14 cellular contexts compared by ENCODE assay signal in genomic region chr12:6775775-6776174, GRCh38. TPM values are rescaled to one million over a fixed set of nuclear protein-coding genes. Genes with fewer than 3 reads are reported as not detected.
DNase-seq lines count a peak whose midpoint lies in the region; ATAC-seq, FAIRE-seq and TF ChIP-seq lines count a peak whose summit lies in the region.
"Had no signal": no experiment of that assay in that cellular context is flagged by ENCODE, and none has a peak within 500 bp of the region (broad histone marks: within the 10 kb centered on the region; RNA-seq: fewer than 3 reads in every experiment).

No MANE protein-coding gene starts in this region.

- no peaks in the 10 kb centered on the region for H3K9me3 Mint-ChIP-seq in activated CD4-positive, alpha-beta memory T cell treated with anti-CD3 and anti-CD28 coated beads for 36 hours

- H3K4me3 Mint-ChIP-seq in activated CD4-positive, alpha-beta memory T cell treated with anti-CD3 and anti-CD28 coated beads for 36 hours: peak overlapping the region; percentile 80

- TF ChIP-seq EP300 in HepG2 (IDR thresholded peaks at IDR 0.05; ENCODE audit: low read depth in 2 of 2, low read length in 2 of 2): peak in 1 of 2 experiments; percentile 88; a peak in 2 of 4 replicates
- peak; percentile 16; the same call in 1 of the 2 replicates for TF ChIP-seq EP300 in HepG2 (CRISPR knock-in tag; IDR thresholded peaks at IDR 0.05; ENCODE audit: borderline replicate concordance)

- TF ChIP-seq CTCF in HepG2 (CRISPR knock-in tag; IDR thresholded peaks at IDR 0.05): peak; percentile 24; the same call in 1 of the 2 replicates

- intact Hi-C loops in activated CD4-positive, alpha-beta memory T cell treated with anti-CD3 and anti-CD28 coated beads for 36 hours (cut with micrococcal nuclease): loop anchor here (2.0 kb wide), 1 partner anchor 15 kb away; no protein-coding TSS in a partner anchor
- intact Hi-C loops in HepG2 (cut with micrococcal nuclease; ENCODE audit: unreplicated experiment): no loop called here

- 0 out of 5 replicates have a peak, but pooled peaks cover 0 to 4% of the 10 kb centered on the region in 2 experiments for H3K36me3 ChIP-seq in HepG2 (replicated peaks in 1 of 2; ENCODE audit: control insufficient read depth in 1 of 2, insufficient read depth in 2 of 2, low read length in 2 of 2)

- peaks cover 3% of the 10 kb centered on the region for H3K27me3 Mint-ChIP-seq in activated CD4-positive, alpha-beta memory T cell treated with anti-CD3 and anti-CD28 coated beads for 36 hours

- DNase-seq in NCI-H1417 (lab: John Stamatoyannopoulos, UW): peak in 2 of 3 experiments; percentile 8 to 41
- DNase-seq in NCI-H1417 treated with DMSO at 0.1 percent for 48 hours (lab: John Stamatoyannopoulos, UW): no peak
- peak; percentile 59 for DNase-seq in DMS53 (lab: John Stamatoyannopoulos, UW)
- DNase-seq in activated CD4-positive, alpha-beta memory T cell treated with anti-CD3 and anti-CD28 coated beads for 36 hours: no peak
- peak; percentile 60 for DNase-seq in HepG2 (ENCODE audit: low spot score)
- DNase-seq in caudate nucleus (lab: John Stamatoyannopoulos, UW): no peak
- no peak for DNase-seq in NCI-H1092 (lab: John Stamatoyannopoulos, UW)
- DNase-seq: 8988T; activated CD4-positive, CD25-positive, alpha-beta regulatory T cell; amygdala; NK-92 treated with Interleukin-12 subunit alpha and Interleukin-12 subunit beta, amount 100 ng/mL, for 24 hours; small intestine had no signal

- peaks cover 52% of the 10 kb centered on the region for H3K36me3 Mint-ChIP-seq in activated CD4-positive, alpha-beta memory T cell treated with anti-CD3 and anti-CD28 coated beads for 36 hours

- H3K79me2 ChIP-seq in HepG2 (ENCODE audit: insufficient read depth, low read length): no peaks in the 10 kb centered on the region

- TF ChIP-seq POLR2A in HepG2 (IDR thresholded peaks at IDR 0.05; ENCODE audit: insufficient read depth in 1 of 2, low read depth in 2 of 2, low read length in 2 of 2): no peak

- WGBS in HepG2 (ENCODE audit: low lambda C conversion rate): under 1% methylated on average over 8 of the region's 8 CpGs

- no peaks in the 10 kb centered on the region for H4K20me1 ChIP-seq in HepG2 (ENCODE audit: insufficient read depth, low read length)

- H3K4me3 ChIP-seq in HepG2 (replicated peaks in 1 of 3; ENCODE audit: insufficient read depth in 1 of 3, low read depth in 2 of 3, low read length in 3 of 3): peak overlapping the region in 1 of 3 experiments; percentile 35; a peak in 2 of 6 replicates

- no peaks in the 10 kb centered on the region; a peak in 1 of 5 replicates for H3K27me3 ChIP-seq in HepG2 (ENCODE audit: control insufficient read depth in 1 of 2, insufficient read depth in 2 of 2, low read length in 2 of 2)

- ATAC-seq in HepG2 (peak; percentile 2; the same call in 1 of the 3 replicates), GM19455 (IDR thresholded peaks at IDR 0.05; ENCODE audit: unreplicated experiment) (no peak)

- H3K27ac Mint-ChIP-seq in activated CD4-positive, alpha-beta memory T cell treated with anti-CD3 and anti-CD28 coated beads for 36 hours: peak overlapping the region; percentile 80

- no peak overlapping the region for H3K9ac ChIP-seq in HepG2 (ENCODE audit: insufficient read depth, low read depth, low read length)
- H3K9ac ChIP-seq: KMS-11 had no signal

- no TSS peak for BruUV-seq in HepG2 (replicated peaks; lab: Mats Ljungman, UMichigan)

- TF ChIP-seq RAD21 in HepG2 (CRISPR knock-in tag; IDR thresholded peaks at IDR 0.05): no peak

- H3K4me1 ChIP-seq in HepG2 (ENCODE audit: insufficient read depth, low read length): peaks cover 93% of the 10 kb centered on the region

- POLR2A ChIA-PET in activated CD4-positive, alpha-beta memory T cell treated with anti-CD3 and anti-CD28 coated beads for 36 hours (lab: Charles Lee): interaction anchor here (1.4 kb wide), 1 partner anchor 22 kb away, joined by 5 read pairs; the partner anchor contains the start of gene MLF2
- POLR2A ChIA-PET in HepG2 (lab: Yijun Ruan, JAX): interaction anchor here (0.5 to 5.5 kb wide), 3 partner anchors 9 to 52 kb away, joined by 3 to 59 read pairs (median 17); partner anchors contain the start of genes COPS7A, MLF2 and PTMS

- H3K4me1 Mint-ChIP-seq in activated CD4-positive, alpha-beta memory T cell treated with anti-CD3 and anti-CD28 coated beads for 36 hours (ENCODE audit: low read depth): peaks cover 78% of the 10 kb centered on the region

- in situ Hi-C loops in HepG2 (cut with HindIII; ENCODE audit: extremely low pct_ligation_motif_present, low pct_unique_long_range_greater_than_20kb): no loop called here

- peak overlapping the region; percentile 52 for H3K4me2 ChIP-seq in HepG2 (ENCODE audit: low read depth, low read length)
- H3K4me2 ChIP-seq: KMS-11 had no signal

- FAIRE-seq in HepG2 (lab: Jason Lieb, UNC): peak; percentile 85
- FAIRE-seq: small intestine had no signal

- no peaks in the 10 kb centered on the region for H3K9me3 ChIP-seq in HepG2 (ENCODE audit: low read length)

- H3K27ac ChIP-seq in HepG2 (ENCODE audit: extremely low read length, insufficient read depth, low read length): no peak overlapping the region
- H3K27ac ChIP-seq in caudate nucleus (ENCODE audit: low read depth, low read length): no peak overlapping the region
- H3K27ac ChIP-seq: KMS-11 had no signal

- no peak overlapping the region for H2AFZ ChIP-seq in HepG2 (ENCODE audit: low read length)

- CTCF ChIA-PET in activated CD4-positive, alpha-beta memory T cell treated with anti-CD3 and anti-CD28 coated beads for 36 hours (lab: Charles Lee): interaction anchor here (2.4 to 5.2 kb wide), 3 partner anchors 9 to 22 kb away, joined by 6 to 51 read pairs (median 19); partner anchors contain the start of genes MLF2 and PTMS
- CTCF ChIA-PET in HepG2 (lab: Yijun Ruan, JAX; ENCODE audit: low intra/inter-chr PET ratio, low total read pairs): no interaction called here

RNA-seq across cellular contexts. Expression of gene LAG3, which starts 3.5 kb away (rescaled TPM):
- 100 to 1,000 TPM; 169 to 172 TPM for total RNA-seq in activated CD4-positive, alpha-beta memory T cell treated with anti-CD3 and anti-CD28 coated beads for 36 hours
- total RNA-seq in HepG2 (2016; rRNA removed; fragmentation: Illumina TruSeq; extraction: Trizol): 0.11 TPM in 1 of 2 replicates, not detected in the other
- not detected in 2 replicates for total RNA-seq in HepG2 (2016; cell fraction: cytosol; rRNA removed; fragmentation: Illumina TruSeq; extraction: Trizol; ENCODE audit: low read depth)
- total RNA-seq in HepG2 (2016; cell fraction: insoluble cytoplasmic fraction; rRNA removed; fragmentation: Illumina TruSeq; extraction: Trizol): 0.11 TPM in 1 of 2 replicates, not detected in the other
- total RNA-seq in HepG2 (2016; cell fraction: membrane; rRNA removed; fragmentation: Illumina TruSeq; extraction: Trizol): 0.07 TPM in 1 of 2 replicates, not detected in the other
- 0.31 TPM in 1 of 2 replicates, not detected in the other for total RNA-seq in HepG2 (2016; cell fraction: nucleus; rRNA removed; fragmentation: Illumina TruSeq; extraction: Trizol)
- polyA plus RNA-seq in HepG2 (2011; rRNA removed): 0.26 and 0.51 TPM in 2 replicates
- polyA plus RNA-seq in HepG2 (2011; cell fraction: cytosol; rRNA removed): 0.08 and 0.15 TPM in 2 replicates
- 3.5 and 3.6 TPM in 2 replicates for polyA plus RNA-seq in HepG2 (2011; cell fraction: nucleus; rRNA removed)
- 0.95 and 1.0 TPM in 2 replicates for polyA plus RNA-seq in HepG2 (2012)
- polyA plus RNA-seq in HepG2 (2016; cell fraction: cytosol; fragmentation: Illumina TruSeq; extraction: Trizol; ENCODE audit: low read depth): not detected in 2 replicates
- not detected in 2 replicates for polyA plus RNA-seq in HepG2 (2016; cell fraction: insoluble cytoplasmic fraction; fragmentation: Illumina TruSeq; extraction: Trizol; ENCODE audit: low read depth)
- 0.11 TPM in 1 of 2 replicates, not detected in the other for polyA plus RNA-seq in HepG2 (2016; cell fraction: membrane; fragmentation: Illumina TruSeq; extraction: Trizol; ENCODE audit: low read depth)
- 1.3 and 2.2 TPM in 2 replicates for polyA plus RNA-seq in HepG2 (2016; cell fraction: nucleus; fragmentation: Illumina TruSeq; extraction: Trizol; ENCODE audit: insufficient read depth, low read depth)
- 0.08 and 0.54 TPM in 2 replicates for polyA minus RNA-seq in HepG2 (2011; rRNA and poly(A)+ RNA removed; ENCODE audit: low replicate concordance)
- not detected in 2 replicates for polyA minus RNA-seq in HepG2 (2011; cell fraction: cytosol; rRNA and poly(A)+ RNA removed)
- polyA minus RNA-seq in HepG2 (2011; cell fraction: nucleus; rRNA and poly(A)+ RNA removed): 0.90 and 2.0 TPM in 2 replicates

RNA-seq across cellular contexts. Expression of gene PTMS, which starts 9.6 kb away (rescaled TPM):
- 100 to 1,000 TPM; 104 to 109 TPM for total RNA-seq in activated CD4-positive, alpha-beta memory T cell treated with anti-CD3 and anti-CD28 coated beads for 36 hours
- total RNA-seq in HepG2 (2016; rRNA removed; fragmentation: Illumina TruSeq; extraction: Trizol): 40.5 and 42.1 TPM in 2 replicates
- 20.4 and 25.8 TPM in 2 replicates for total RNA-seq in HepG2 (2016; cell fraction: cytosol; rRNA removed; fragmentation: Illumina TruSeq; extraction: Trizol; ENCODE audit: low read depth)
- total RNA-seq in HepG2 (2016; cell fraction: insoluble cytoplasmic fraction; rRNA removed; fragmentation: Illumina TruSeq; extraction: Trizol): 34.7 and 40.6 TPM in 2 replicates
- 33.5 and 39.4 TPM in 2 replicates for total RNA-seq in HepG2 (2016; cell fraction: membrane; rRNA removed; fragmentation: Illumina TruSeq; extraction: Trizol)
- 24.6 and 26.7 TPM in 2 replicates for total RNA-seq in HepG2 (2016; cell fraction: nucleus; rRNA removed; fragmentation: Illumina TruSeq; extraction: Trizol)
- 79.1 and 82.4 TPM in 2 replicates for polyA plus RNA-seq in HepG2 (2011; rRNA removed)
- 82.7 and 86.9 TPM in 2 replicates for polyA plus RNA-seq in HepG2 (2011; cell fraction: cytosol; rRNA removed)
- 107 and 116 TPM in 2 replicates for polyA plus RNA-seq in HepG2 (2011; cell fraction: nucleus; rRNA removed)
- 128 and 237 TPM in 2 replicates for polyA plus RNA-seq in HepG2 (2012)
- polyA plus RNA-seq in HepG2 (2016; cell fraction: cytosol; fragmentation: Illumina TruSeq; extraction: Trizol; ENCODE audit: low read depth): 96.6 and 97.7 TPM in 2 replicates
- 162 and 207 TPM in 2 replicates for polyA plus RNA-seq in HepG2 (2016; cell fraction: insoluble cytoplasmic fraction; fragmentation: Illumina TruSeq; extraction: Trizol; ENCODE audit: low read depth)
- polyA plus RNA-seq in HepG2 (2016; cell fraction: membrane; fragmentation: Illumina TruSeq; extraction: Trizol; ENCODE audit: low read depth): 140 and 143 TPM in 2 replicates
- polyA plus RNA-seq in HepG2 (2016; cell fraction: nucleus; fragmentation: Illumina TruSeq; extraction: Trizol; ENCODE audit: insufficient read depth, low read depth): 169 and 175 TPM in 2 replicates
- polyA minus RNA-seq in HepG2 (2011; rRNA and poly(A)+ RNA removed; ENCODE audit: low replicate concordance): 46.9 and 158 TPM in 2 replicates
- polyA minus RNA-seq in HepG2 (2011; cell fraction: cytosol; rRNA and poly(A)+ RNA removed): 19.3 and 21.6 TPM in 2 replicates
- polyA minus RNA-seq in HepG2 (2011; cell fraction: nucleus; rRNA and poly(A)+ RNA removed): 8.1 and 13.0 TPM in 2 replicates

RNA-seq across cellular contexts. Expression of gene CD4, which starts 13.6 kb away (rescaled TPM):
- total RNA-seq in activated CD4-positive, alpha-beta memory T cell treated with anti-CD3 and anti-CD28 coated beads for 36 hours: 100 to 1,000 TPM; 290 to 300 TPM
- 0.07 and 0.27 TPM in 2 replicates for total RNA-seq in HepG2 (2016; rRNA removed; fragmentation: Illumina TruSeq; extraction: Trizol)
- total RNA-seq in HepG2 (2016; cell fraction: cytosol; rRNA removed; fragmentation: Illumina TruSeq; extraction: Trizol; ENCODE audit: low read depth): not detected in 2 replicates
- 0.15 TPM in 1 of 2 replicates, not detected in the other for total RNA-seq in HepG2 (2016; cell fraction: insoluble cytoplasmic fraction; rRNA removed; fragmentation: Illumina TruSeq; extraction: Trizol)
- total RNA-seq in HepG2 (2016; cell fraction: membrane; rRNA removed; fragmentation: Illumina TruSeq; extraction: Trizol): 0.10 TPM in 1 of 2 replicates, not detected in the other
- total RNA-seq in HepG2 (2016; cell fraction: nucleus; rRNA removed; fragmentation: Illumina TruSeq; extraction: Trizol): 0.28 and 0.41 TPM in 2 replicates
- polyA plus RNA-seq in HepG2 (2011; rRNA removed): 0.68 and 0.95 TPM in 2 replicates
- 0.54 and 0.87 TPM in 2 replicates for polyA plus RNA-seq in HepG2 (2011; cell fraction: cytosol; rRNA removed)
- 0.55 and 0.64 TPM in 2 replicates for polyA plus RNA-seq in HepG2 (2011; cell fraction: nucleus; rRNA removed)
- polyA plus RNA-seq in HepG2 (2012): 1.5 and 2.7 TPM in 2 replicates
- polyA plus RNA-seq in HepG2 (2016; cell fraction: cytosol; fragmentation: Illumina TruSeq; extraction: Trizol; ENCODE audit: low read depth): 0.06 and 0.14 TPM in 2 replicates
- 0.16 and 0.24 TPM in 2 replicates for polyA plus RNA-seq in HepG2 (2016; cell fraction: insoluble cytoplasmic fraction; fragmentation: Illumina TruSeq; extraction: Trizol; ENCODE audit: low read depth)
- polyA plus RNA-seq in HepG2 (2016; cell fraction: membrane; fragmentation: Illumina TruSeq; extraction: Trizol; ENCODE audit: low read depth): not detected in 2 replicates
- polyA plus RNA-seq in HepG2 (2016; cell fraction: nucleus; fragmentation: Illumina TruSeq; extraction: Trizol; ENCODE audit: insufficient read depth, low read depth): 0.52 and 0.68 TPM in 2 replicates
- 2.6 TPM in 1 of 2 replicates, not detected in the other for polyA minus RNA-seq in HepG2 (2011; rRNA and poly(A)+ RNA removed; ENCODE audit: low replicate concordance)
- 0.20 and 0.70 TPM in 2 replicates for polyA minus RNA-seq in HepG2 (2011; cell fraction: cytosol; rRNA and poly(A)+ RNA removed)
- 0.39 and 0.87 TPM in 2 replicates for polyA minus RNA-seq in HepG2 (2011; cell fraction: nucleus; rRNA and poly(A)+ RNA removed)

RNA-seq across cellular contexts. Expression of gene MLF2, which starts 22.8 kb away (rescaled TPM):
- total RNA-seq in activated CD4-positive, alpha-beta memory T cell treated with anti-CD3 and anti-CD28 coated beads for 36 hours: 100 to 1,000 TPM; 140 to 141 TPM
- 88.1 and 95.8 TPM in 2 replicates for total RNA-seq in HepG2 (2016; rRNA removed; fragmentation: Illumina TruSeq; extraction: Trizol)
- total RNA-seq in HepG2 (2016; cell fraction: cytosol; rRNA removed; fragmentation: Illumina TruSeq; extraction: Trizol; ENCODE audit: low read depth): 20.8 and 28.2 TPM in 2 replicates
- 86.9 and 96.5 TPM in 2 replicates for total RNA-seq in HepG2 (2016; cell fraction: insoluble cytoplasmic fraction; rRNA removed; fragmentation: Illumina TruSeq; extraction: Trizol)
- 41.7 and 71.5 TPM in 2 replicates for total RNA-seq in HepG2 (2016; cell fraction: membrane; rRNA removed; fragmentation: Illumina TruSeq; extraction: Trizol)
- total RNA-seq in HepG2 (2016; cell fraction: nucleus; rRNA removed; fragmentation: Illumina TruSeq; extraction: Trizol): 50.4 and 54.8 TPM in 2 replicates
- 167 and 178 TPM in 2 replicates for polyA plus RNA-seq in HepG2 (2011; rRNA removed)
- polyA plus RNA-seq in HepG2 (2011; cell fraction: cytosol; rRNA removed): 182 and 203 TPM in 2 replicates
- 234 and 240 TPM in 2 replicates for polyA plus RNA-seq in HepG2 (2011; cell fraction: nucleus; rRNA removed)
- polyA plus RNA-seq in HepG2 (2012): 94.9 and 97.7 TPM in 2 replicates
- 31.3 and 48.0 TPM in 2 replicates for polyA plus RNA-seq in HepG2 (2016; cell fraction: cytosol; fragmentation: Illumina TruSeq; extraction: Trizol; ENCODE audit: low read depth)
- 178 and 184 TPM in 2 replicates for polyA plus RNA-seq in HepG2 (2016; cell fraction: insoluble cytoplasmic fraction; fragmentation: Illumina TruSeq; extraction: Trizol; ENCODE audit: low read depth)
- polyA plus RNA-seq in HepG2 (2016; cell fraction: membrane; fragmentation: Illumina TruSeq; extraction: Trizol; ENCODE audit: low read depth): 69.7 and 93.5 TPM in 2 replicates
- 128 and 129 TPM in 2 replicates for polyA plus RNA-seq in HepG2 (2016; cell fraction: nucleus; fragmentation: Illumina TruSeq; extraction: Trizol; ENCODE audit: insufficient read depth, low read depth)
- 127 and 179 TPM in 2 replicates for polyA minus RNA-seq in HepG2 (2011; rRNA and poly(A)+ RNA removed; ENCODE audit: low replicate concordance)
- polyA minus RNA-seq in HepG2 (2011; cell fraction: cytosol; rRNA and poly(A)+ RNA removed): 36.1 and 36.7 TPM in 2 replicates
- polyA minus RNA-seq in HepG2 (2011; cell fraction: nucleus; rRNA and poly(A)+ RNA removed): 47.3 and 50.7 TPM in 2 replicates

RNA-seq across cellular contexts. Expression of gene GPR162, which starts 45.8 kb away (rescaled TPM):
- total RNA-seq in activated CD4-positive, alpha-beta memory T cell treated with anti-CD3 and anti-CD28 coated beads for 36 hours: under 1 TPM in 1 of 2 experiments, not detected in 1; 0.31 TPM
- total RNA-seq in HepG2 (2016; rRNA removed; fragmentation: Illumina TruSeq; extraction: Trizol): not detected in 2 replicates
- total RNA-seq in HepG2 (2016; cell fraction: cytosol; rRNA removed; fragmentation: Illumina TruSeq; extraction: Trizol; ENCODE audit: low read depth): not detected in 2 replicates
- not detected in 2 replicates for total RNA-seq in HepG2 (2016; cell fraction: insoluble cytoplasmic fraction; rRNA removed; fragmentation: Illumina TruSeq; extraction: Trizol)
- total RNA-seq in HepG2 (2016; cell fraction: membrane; rRNA removed; fragmentation: Illumina TruSeq; extraction: Trizol): not detected in 2 replicates
- not detected in 2 replicates for total RNA-seq in HepG2 (2016; cell fraction: nucleus; rRNA removed; fragmentation: Illumina TruSeq; extraction: Trizol)
- polyA plus RNA-seq in HepG2 (2011; rRNA removed): 0.08 and 0.10 TPM in 2 replicates
- polyA plus RNA-seq in HepG2 (2011; cell fraction: cytosol; rRNA removed): 0.05 and 0.08 TPM in 2 replicates
- polyA plus RNA-seq in HepG2 (2011; cell fraction: nucleus; rRNA removed): 0.34 and 0.66 TPM in 2 replicates
- 0.51 and 0.78 TPM in 2 replicates for polyA plus RNA-seq in HepG2 (2012)
- polyA plus RNA-seq in HepG2 (2016; cell fraction: cytosol; fragmentation: Illumina TruSeq; extraction: Trizol; ENCODE audit: low read depth): not detected in 2 replicates
- not detected in 2 replicates for polyA plus RNA-seq in HepG2 (2016; cell fraction: insoluble cytoplasmic fraction; fragmentation: Illumina TruSeq; extraction: Trizol; ENCODE audit: low read depth)
- polyA plus RNA-seq in HepG2 (2016; cell fraction: membrane; fragmentation: Illumina TruSeq; extraction: Trizol; ENCODE audit: low read depth): not detected in 2 replicates
- polyA plus RNA-seq in HepG2 (2016; cell fraction: nucleus; fragmentation: Illumina TruSeq; extraction: Trizol; ENCODE audit: insufficient read depth, low read depth): not detected in 2 replicates
- not detected in 2 replicates for polyA minus RNA-seq in HepG2 (2011; rRNA and poly(A)+ RNA removed; ENCODE audit: low replicate concordance)
- polyA minus RNA-seq in HepG2 (2011; cell fraction: cytosol; rRNA and poly(A)+ RNA removed): not detected in 2 replicates
- not detected in 2 replicates for polyA minus RNA-seq in HepG2 (2011; cell fraction: nucleus; rRNA and poly(A)+ RNA removed)

Comparison
In these comparisons a context has a peak if more than half of its experiments do, and no peak if none do; other contexts are left out.
1. DNase-seq: peak in NCI-H1417 (2 of 3), DMS53 (single experiment) and HepG2 (single experiment); none in NCI-H1417 treated with DMSO at 0.1 percent for 48 hours (single experiment), activated CD4-positive, alpha-beta memory T cell treated with anti-CD3 and anti-CD28 coated beads for 36 hours (single experiment), caudate nucleus (0 of 61) and NCI-H1092 (single experiment).
2. RNA of gene LAG3, which starts 3.5 kb away (total RNA-seq): 169 to 172 TPM in activated CD4-positive, alpha-beta memory T cell treated with anti-CD3 and anti-CD28 coated beads for 36 hours; 0.07 to 0.31 TPM in HepG2; every median in the first group is over 100 times any median in the second.
3. RNA of gene CD4, which starts 13.6 kb away (total RNA-seq): 290 to 300 TPM in activated CD4-positive, alpha-beta memory T cell treated with anti-CD3 and anti-CD28 coated beads for 36 hours; 0.07 to 0.41 TPM in HepG2; every median in the first group is over 100 times any median in the second.